In genomic region chr13:38636756-38637155, GRCh38 we compare ENCODE assay signal across 17 cellular contexts. TPM values are rescaled to one million over a fixed set of nuclear protein-coding genes. Genes with fewer than 3 reads are reported as not detected.
DNase-seq lines count a peak whose midpoint lies in the region; TF ChIP-seq lines count a peak whose summit lies in the region.
"Had no signal": no experiment of that assay in that cellular context is flagged by ENCODE, and none has a peak within 500 bp of the region (broad histone marks: within the 10 kb centered on the region; RNA-seq: fewer than 3 reads in every experiment).

No MANE protein-coding gene starts in this region.

- TF ChIP-seq CTCF in PC-9 (conservative IDR thresholded peaks at IDR 0.05) (no peak), uterus (IDR thresholded peaks at IDR 0.05) (no peak)

- H3K4me2 ChIP-seq in PC-9: no peak overlapping the region

- CTCF ChIA-PET in PC-9 (lab: Charles Lee): no interaction called here

- POLR2A ChIA-PET in PC-9 (lab: Charles Lee; ENCODE audit: unreplicated experiment): no interaction called here

- DNase-seq in NCI-H128 (lab: John Stamatoyannopoulos, UW; ENCODE audit: unreplicated experiment) (peak; percentile 35), PC-9 (peak; percentile 7 to 42), left kidney (ENCODE audit: low read depth, low spot score) (peak; percentile 84), uterus (no peak), AG08395 (ENCODE audit: low spot score) (no peak), NCI-H2171 treated with DMSO at 0.1 percent for 48 hours (lab: John Stamatoyannopoulos, UW) (no peak), T1000 (lab: John Stamatoyannopoulos, UW) (no peak)
- DNase-seq: activated CD4-positive, alpha-beta T cell treated with anti-CD3 and anti-CD28 coated beads for 36 hours; activated CD8-positive, alpha-beta memory T cell treated with anti-CD3 and anti-CD28 coated beads, Interleukin-2, amount 50 U/mL, for 48 hours; anterior cingulate cortex; BE2C; DMS 273 treated with DMSO at 0.1 percent for 48 hours; hypothalamus; KG1; NCI-H1436; stimulated activated CD4-positive, alpha-beta T cell treated with anti-CD3 and anti-CD28 coated beads, Interleukin-4, amount 100 ng/mL, for 4 hours; stimulated activated CD8-positive, alpha-beta memory T cell treated with anti-CD3 and anti-CD28 coated beads, Interleukin-4, amount 100 ng/mL, for 48 hours had no signal

- H3K36me3 ChIP-seq in PC-9 (ENCODE audit: low read depth): no peaks in the 10 kb centered on the region
- H3K36me3 ChIP-seq in uterus: no peaks in the 10 kb centered on the region
- H3K36me3 ChIP-seq: BE2C had no signal

- H3K79me2 ChIP-seq in PC-9 (ENCODE audit: low read depth): no peaks in the 10 kb centered on the region

- H3K27ac ChIP-seq in PC-9 (no peak overlapping the region), uterus (no peak overlapping the region)

- H3K4me1 ChIP-seq in PC-9 (replicated peaks; ENCODE audit: insufficient read depth) (peaks cover 10% of the 10 kb centered on the region), uterus (no peaks in the 10 kb centered on the region)
- H3K4me1 ChIP-seq: BE2C had no signal

- no peaks in the 10 kb centered on the region for H3K27me3 ChIP-seq in PC-9 (ENCODE audit: insufficient read depth, low read depth)
- H3K27me3 ChIP-seq in uterus: no peaks in the 10 kb centered on the region
- H3K27me3 ChIP-seq: BE2C had no signal

- no peaks in the 10 kb centered on the region for H3F3A ChIP-seq in PC-9 (ENCODE audit: insufficient read depth, low read depth)

- H4K20me1 ChIP-seq in PC-9 (ENCODE audit: insufficient read depth): no peaks in the 10 kb centered on the region

- intact Hi-C loops in PC-9 (cut with micrococcal nuclease; ENCODE audit: unreplicated experiment): no loop called here
- intact Hi-C loops in uterus (cut with DNase I; ENCODE audit: low total_unique reads): no loop called here

- H3K9me3 ChIP-seq in PC-9 (ENCODE audit: insufficient read depth, low read depth) (no peaks in the 10 kb centered on the region; the same call in 1 of the 2 replicates), uterus (no peaks in the 10 kb centered on the region)
- H3K9me3 ChIP-seq: BE2C had no signal

- no peak overlapping the region for H2AFZ ChIP-seq in PC-9

- no TSS peak for BruUV-seq in PC-9 (replicated peaks; lab: Mats Ljungman, UMichigan)

- no peaks in the 10 kb centered on the region for H3K9me2 ChIP-seq in PC-9 (ENCODE audit: insufficient read depth)

- H3K4me3 ChIP-seq in PC-9 (no peak overlapping the region), uterus (no peak overlapping the region)

- no peak for TF ChIP-seq POLR2A in uterus (IDR thresholded peaks at IDR 0.05)

RNA-seq across cellular contexts. Expression of gene FREM2, which starts 50.1 kb away (rescaled TPM):
- 0.53 and 0.65 TPM in 2 replicates for total RNA-seq in PC-9 (2021)
- total RNA-seq in uterus: 10 to 100 TPM in 1 of 4 donors, 1 to 10 TPM in 2, under 1 TPM in 1; under 0.01 to 34.3 (median 2.5) TPM
- total RNA-seq: activated CD4-positive, alpha-beta T cell treated with anti-CD3 and anti-CD28 coated beads for 36 hours had no signal

Comparison
In these comparisons a context has a peak if more than half of its experiments do, and no peak if none do; other contexts are left out.
1. DNase-seq: peak in NCI-H128 (single experiment), PC-9 (2 of 2) and left kidney (single experiment); none in uterus (0 of 2), AG08395 (single experiment), NCI-H2171 treated with DMSO at 0.1 percent for 48 hours (single experiment) and T1000 (single experiment).